Comparison of ENCODE assay signal across 1 cellular context in the genomic region with DNA sequence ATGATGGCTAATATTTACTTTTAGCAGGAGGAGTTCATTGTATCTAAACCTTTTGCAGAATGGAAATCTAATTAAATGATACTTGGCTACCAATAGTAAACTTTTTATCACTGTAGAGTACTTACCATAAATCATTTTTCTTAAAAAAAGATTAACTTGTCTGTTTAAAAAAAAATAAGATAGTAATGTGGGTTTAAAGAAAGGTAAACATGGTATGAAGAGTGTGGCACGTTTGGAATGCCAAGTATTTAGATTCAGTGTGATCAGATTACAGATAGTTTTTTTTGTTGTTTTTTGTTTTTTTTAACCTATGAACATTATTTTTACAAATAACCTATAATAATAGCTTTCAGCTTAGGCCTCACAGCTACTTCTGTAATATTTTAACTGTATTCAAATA.
TF ChIP-seq lines count a peak whose summit lies in the region.

No MANE protein-coding gene starts in this region.

TF ChIP-seq in HEK293, 187 proteins besides CTCF, POLR2A, EP300 and RAD21 (continued from another document):
- TF ChIP-seq, protein P1, sequence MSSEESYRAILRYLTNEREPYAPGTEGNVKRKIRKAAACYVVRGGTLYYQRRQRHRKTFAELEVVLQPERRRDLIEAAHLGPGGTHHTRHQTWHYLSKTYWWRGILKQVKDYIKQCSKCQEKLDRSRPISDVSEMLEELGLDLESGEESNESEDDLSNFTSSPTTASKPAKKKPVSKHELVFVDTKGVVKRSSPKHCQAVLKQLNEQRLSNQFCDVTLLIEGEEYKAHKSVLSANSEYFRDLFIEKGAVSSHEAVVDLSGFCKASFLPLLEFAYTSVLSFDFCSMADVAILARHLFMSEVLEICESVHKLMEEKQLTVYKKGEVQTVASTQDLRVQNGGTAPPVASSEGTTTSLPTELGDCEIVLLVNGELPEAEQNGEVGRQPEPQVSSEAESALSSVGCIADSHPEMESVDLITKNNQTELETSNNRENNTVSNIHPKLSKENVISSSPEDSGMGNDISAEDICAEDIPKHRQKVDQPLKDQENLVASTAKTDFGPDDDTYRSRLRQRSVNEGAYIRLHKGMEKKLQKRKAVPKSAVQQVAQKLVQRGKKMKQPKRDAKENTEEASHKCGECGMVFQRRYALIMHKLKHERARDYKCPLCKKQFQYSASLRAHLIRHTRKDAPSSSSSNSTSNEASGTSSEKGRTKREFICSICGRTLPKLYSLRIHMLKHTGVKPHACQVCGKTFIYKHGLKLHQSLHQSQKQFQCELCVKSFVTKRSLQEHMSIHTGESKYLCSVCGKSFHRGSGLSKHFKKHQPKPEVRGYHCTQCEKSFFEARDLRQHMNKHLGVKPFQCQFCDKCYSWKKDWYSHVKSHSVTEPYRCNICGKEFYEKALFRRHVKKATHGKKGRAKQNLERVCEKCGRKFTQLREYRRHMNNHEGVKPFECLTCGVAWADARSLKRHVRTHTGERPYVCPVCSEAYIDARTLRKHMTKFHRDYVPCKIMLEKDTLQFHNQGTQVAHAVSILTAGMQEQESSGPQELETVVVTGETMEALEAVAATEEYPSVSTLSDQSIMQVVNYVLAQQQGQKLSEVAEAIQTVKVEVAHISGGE (tag by site-specific recombination; conservative IDR thresholded peaks at IDR 0.05; ENCODE audit: low read depth) = no peak
- TF ChIP-seq, protein P2, sequence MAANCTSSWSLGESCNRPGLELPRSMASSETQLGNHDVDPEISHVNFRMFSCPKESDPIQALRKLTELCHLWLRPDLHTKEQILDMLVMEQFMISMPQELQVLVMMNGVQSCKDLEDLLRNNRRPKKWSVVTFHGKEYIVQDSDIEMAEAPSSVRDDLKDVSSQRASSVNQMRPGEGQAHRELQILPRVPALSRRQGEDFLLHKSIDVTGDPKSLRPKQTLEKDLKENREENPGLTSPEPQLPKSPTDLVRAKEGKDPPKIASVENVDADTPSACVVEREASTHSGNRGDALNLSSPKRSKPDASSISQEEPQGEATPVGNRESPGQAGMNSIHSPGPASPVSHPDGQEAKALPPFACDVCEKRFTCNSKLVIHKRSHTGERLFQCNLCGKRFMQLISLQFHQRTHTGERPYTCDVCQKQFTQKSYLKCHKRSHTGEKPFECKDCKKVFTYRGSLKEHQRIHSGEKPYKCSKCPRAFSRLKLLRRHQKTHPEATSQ (tag by site-specific recombination; IDR thresholded peaks at IDR 0.05) = no peak
TF ChIP-seq in HEK293: peak in this region for 2.
